ENCODE assay signal across 8 cellular contexts in the genomic region with DNA sequence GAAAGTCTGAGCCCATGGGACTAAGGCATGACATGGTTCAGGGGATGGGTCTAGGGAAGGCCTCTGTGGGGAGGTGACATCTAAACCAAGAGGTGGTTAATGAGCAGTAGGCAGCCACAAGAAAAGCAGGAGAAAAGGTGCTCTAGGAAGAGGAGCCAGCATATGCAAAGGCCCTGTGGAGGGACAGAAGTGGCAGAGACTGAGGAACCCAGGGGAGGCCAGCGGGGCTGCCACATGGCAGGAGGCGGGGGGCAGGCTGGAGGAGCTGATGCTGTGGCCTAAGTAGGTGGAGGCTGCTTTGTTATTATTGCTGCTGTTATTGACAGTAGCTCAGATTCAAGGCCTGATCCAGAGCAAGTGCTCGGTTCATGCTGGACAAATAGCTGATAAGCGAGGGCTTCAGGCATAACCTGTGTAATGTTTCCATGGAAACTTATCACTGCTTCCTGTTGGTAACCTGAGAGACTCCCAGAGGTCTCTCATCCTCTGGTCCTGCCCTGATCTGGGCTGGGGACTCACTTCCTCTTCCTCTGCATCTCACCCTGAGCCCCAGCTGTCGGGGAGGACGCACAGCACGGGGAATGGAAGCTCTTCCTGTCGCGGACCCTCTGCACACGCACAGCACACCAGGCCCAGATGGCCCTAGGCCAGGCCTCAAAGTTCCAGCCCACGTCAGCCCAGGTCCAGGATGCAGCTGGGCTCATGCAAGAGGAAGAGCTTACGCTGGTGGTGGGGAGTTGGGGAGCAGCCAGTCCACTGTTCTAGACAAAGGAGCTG.
A peak's percentile ranks its signal among the peaks of the same experiment; 100 is the strongest.
DNase-seq lines count a peak whose midpoint lies in the region; ATAC-seq and TF ChIP-seq lines count a peak whose summit lies in the region.

No MANE protein-coding gene starts in this region.

- H3K9me2 ChIP-seq in MM.1S (replicated peaks; ENCODE audit: insufficient read depth, low read length), result no peaks in the 10 kb centered on the region

- H3F3A ChIP-seq in MM.1S (ENCODE audit: insufficient read depth, low read length), result peaks cover 12% of the 10 kb centered on the region

- no peaks in the 10 kb centered on the region for H3K79me2 ChIP-seq in MM.1S (ENCODE audit: low read length)

- no peak overlapping the region for H3K4me2 ChIP-seq in MM.1S (ENCODE audit: low read depth, low read length)

- H3K9ac ChIP-seq in MM.1S (ENCODE audit: low read length), result no peak overlapping the region

- intact Hi-C loops in adrenal gland (cut with DNase I) (no loop called here), mucosa of descending colon (cut with DNase I, micrococcal nuclease) (no loop called here)

- 0 out of 2 replicates have a peak overlapping the region, but pooled peaks have one; percentile 25 for H2AFZ ChIP-seq in MM.1S (ENCODE audit: low read length)

- H3K36me3 ChIP-seq in BE2C (no peaks in the 10 kb centered on the region), MM.1S (replicated peaks; ENCODE audit: insufficient read depth, low read length) (no peaks in the 10 kb centered on the region), adrenal gland (replicated peaks in 1 of 2) (no peaks in the 10 kb centered on the region), mucosa of descending colon (ENCODE audit: low read depth) (no peaks in the 10 kb centered on the region)

- H3K27ac ChIP-seq in MM.1S (ENCODE audit: low read length) (no peak overlapping the region), adrenal gland (peak overlapping the region in 2 of 5 donors; percentile 38 to 60)

- no peaks in the 10 kb centered on the region for H3K27me3 ChIP-seq in BE2C
- H3K27me3 ChIP-seq in MM.1S (replicated peaks; ENCODE audit: insufficient read depth, low read length), result no peaks in the 10 kb centered on the region
- no peaks in the 10 kb centered on the region for H3K27me3 ChIP-seq in adrenal gland

- H3K4me3 ChIP-seq in BE2C (ENCODE audit: low read depth, low read length) (no peak overlapping the region), MM.1S (ENCODE audit: low read length) (no peak overlapping the region), adrenal gland (no peak overlapping the region), mucosa of descending colon (no peak overlapping the region)

- no peaks in the 10 kb centered on the region for H3K9me3 ChIP-seq in BE2C
- H3K9me3 ChIP-seq in MM.1S (replicated peaks; ENCODE audit: insufficient read depth, low read length), result no peaks in the 10 kb centered on the region
- no peaks in the 10 kb centered on the region for H3K9me3 ChIP-seq in adrenal gland (replicated peaks in 1 of 3)
- H3K9me3 ChIP-seq in mucosa of descending colon, result no peaks in the 10 kb centered on the region

- no peak for TF ChIP-seq POLR2A in adrenal gland (IDR thresholded peaks at IDR 0.05)

- no peaks in the 10 kb centered on the region for H4K20me1 ChIP-seq in MM.1S (ENCODE audit: insufficient read depth, low read length)

- TF ChIP-seq CTCF in BE2C (IDR thresholded peaks at IDR 0.05; ENCODE audit: low read depth, low read length) (no peak), MM.1S (IDR thresholded peaks at IDR 0.05; ENCODE audit: low read length) (no peak), adrenal gland (IDR thresholded peaks at IDR 0.05) (no peak), mucosa of descending colon (IDR thresholded peaks at IDR 0.05) (no peak)

- ATAC-seq in GM18909 (IDR thresholded peaks at IDR 0.05; ENCODE audit: poor library complexity, unreplicated experiment) (peak; percentile 70), mucosa of descending colon (peak; percentile 56), HG03432 (IDR thresholded peaks at IDR 0.05; ENCODE audit: unreplicated experiment) (no peak), GM18517 (IDR thresholded peaks at IDR 0.05; ENCODE audit: unreplicated experiment) (no peak)

- H3K4me1 ChIP-seq in BE2C (peaks cover 10% of the 10 kb centered on the region), MM.1S (ENCODE audit: low read length) (peaks cover 31% of the 10 kb centered on the region), adrenal gland (replicated peaks in 1 of 2) (peaks cover 0 to 11% of the 10 kb centered on the region in 2 donors), mucosa of descending colon (ENCODE audit: low read depth) (no peaks in the 10 kb centered on the region)

- peak; percentile 68 for DNase-seq in BE2C
- no peak for DNase-seq in MM.1S
- peak; percentile 48 to 86 (median 62) for DNase-seq in adrenal gland
- peak in 1 of 3 donors; percentile 33 for DNase-seq in mucosa of descending colon
- DNase-seq in AML-193 (lab: John Stamatoyannopoulos, UW), result no peak

- 43 to 66% (median 59%) methylated on average over 9 to 12 of the region's 12 CpGs for WGBS in adrenal gland, 4 donors

Comparison
In these comparisons a context has a peak if more than half of its experiments do, and no peak if none do; other contexts are left out.
1. DNase-seq: peak in BE2C (single experiment) and adrenal gland (7 of 7); none in MM.1S (single experiment) and AML-193 (0 of 2).
2. ATAC-seq: peak in GM18909 (single experiment) and mucosa of descending colon (single experiment); none in HG03432 (single experiment) and GM18517 (single experiment).